Comparison of ENCODE assay signal across 8 cellular contexts in the genomic region with DNA sequence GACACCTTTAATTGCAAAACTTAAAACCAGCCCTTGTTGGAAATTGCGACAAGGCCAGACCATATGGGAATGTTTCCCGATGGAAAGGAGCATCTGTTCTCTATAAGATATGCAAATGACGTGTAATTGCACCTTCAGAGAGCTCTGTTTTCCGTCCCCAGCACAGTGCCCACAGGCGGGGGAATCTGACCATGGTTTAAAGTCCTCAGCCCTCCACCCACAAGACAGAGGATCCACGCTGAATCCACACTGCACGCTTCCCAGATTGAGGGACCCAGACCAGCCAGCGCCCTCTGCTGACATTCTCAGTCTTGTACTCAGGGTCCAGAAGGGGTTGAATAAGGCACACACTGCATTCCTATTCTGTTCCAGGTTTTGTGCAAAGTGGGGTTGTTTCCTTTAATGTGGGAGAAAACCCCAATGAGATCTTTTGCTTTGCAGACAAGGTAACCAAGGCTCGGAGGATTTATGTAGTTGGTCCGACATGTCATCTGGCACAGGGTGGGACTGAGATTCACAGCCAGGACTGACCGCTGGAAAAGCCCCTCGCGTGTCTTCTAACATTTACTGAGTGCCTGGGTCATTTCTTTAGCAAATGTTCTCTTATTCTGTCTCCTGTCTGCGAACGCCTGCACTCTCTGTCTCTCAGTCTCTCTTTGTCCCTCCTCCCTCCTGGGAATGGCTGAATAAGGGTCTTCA. TPM values are rescaled to one million over a fixed set of nuclear protein-coding genes. Genes with fewer than 3 reads are reported as not detected.
A peak's percentile ranks its signal among the peaks of the same experiment; 100 is the strongest.
DNase-seq lines count a peak whose midpoint lies in the region; ATAC-seq and TF ChIP-seq lines count a peak whose summit lies in the region.

No MANE protein-coding gene starts in this region.

- POLR2A ChIA-PET in AG04449 (lab: Yijun Ruan, JAX) (no interaction called here), OCI-LY7 (lab: Charles Lee) (no interaction called here)

- peak; percentile 87 for ATAC-seq in body of pancreas
- no peak for ATAC-seq in HG03442 (IDR thresholded peaks at IDR 0.05; ENCODE audit: unreplicated experiment)
- ATAC-seq in GM21528 (IDR thresholded peaks at IDR 0.05; ENCODE audit: low FRiP score, unreplicated experiment) = no peak

- H3K9me3 ChIP-seq in OCI-LY7 (ENCODE audit: low read length) (no peaks in the 10 kb centered on the region), body of pancreas (no peaks in the 10 kb centered on the region), iPS DF 6.9 (ENCODE audit: control insufficient read depth, insufficient read depth, low read length) (no peaks in the 10 kb centered on the region)

- H3K4me3 ChIP-seq in AG04449 (ENCODE audit: low read depth, low read length) = no peak overlapping the region
- H3K4me3 ChIP-seq in OCI-LY7 (ENCODE audit: low read depth, low read length, poor library complexity, severe bottlenecking) = no peak overlapping the region
- no peak overlapping the region for H3K4me3 ChIP-seq in body of pancreas
- no peak overlapping the region for H3K4me3 ChIP-seq in iPS DF 6.9 (ENCODE audit: low read length)

- TF ChIP-seq CTCF in AG04449 (IDR thresholded peaks at IDR 0.05; ENCODE audit: insufficient read depth, low read length, missing control alignments) (peak; percentile 77), OCI-LY7 (conservative IDR thresholded peaks at IDR 0.05; ENCODE audit: low read length) (peak; percentile 77), body of pancreas (IDR thresholded peaks at IDR 0.05) (peak in 6 of 7 experiments; percentile 40 to 66 (median 61))

- TF ChIP-seq POLR2A in body of pancreas (IDR thresholded peaks at IDR 0.05) = no peak

- no peaks in the 10 kb centered on the region for H3K4me1 ChIP-seq in OCI-LY7 (ENCODE audit: insufficient read depth, low read length, poor library complexity, severe bottlenecking)
- peaks cover 3% of the 10 kb centered on the region for H3K4me1 ChIP-seq in body of pancreas
- H3K4me1 ChIP-seq in iPS DF 6.9 (ENCODE audit: control insufficient read depth, insufficient read depth, low read length) = no peaks in the 10 kb centered on the region

- H3K9me2 ChIP-seq in OCI-LY7 (ENCODE audit: insufficient read depth, low read length) = no peaks in the 10 kb centered on the region

- H3K79me2 ChIP-seq in OCI-LY7 (ENCODE audit: insufficient read depth, low read depth, low read length) = no peaks in the 10 kb centered on the region

- no peak overlapping the region for H3K4me2 ChIP-seq in OCI-LY7 (ENCODE audit: low read length)

- no peaks in the 10 kb centered on the region for H4K20me1 ChIP-seq in OCI-LY7 (ENCODE audit: insufficient read depth, low read length)

- H3K27me3 ChIP-seq in body of pancreas = no peaks in the 10 kb centered on the region
- no peaks in the 10 kb centered on the region for H3K27me3 ChIP-seq in iPS DF 6.9 (ENCODE audit: control insufficient read depth, insufficient read depth, low read length)

- intact Hi-C loops in OCI-LY7 (cut with micrococcal nuclease; ENCODE audit: unreplicated experiment) = no loop called here
- intact Hi-C loops in body of pancreas (cut with DNase I) = loop anchor here (5.0 kb wide), 1 partner anchor 99 kb away; no protein-coding TSS in a partner anchor

- H3K36me3 ChIP-seq in OCI-LY7 (ENCODE audit: insufficient read depth, low read length) = no peaks in the 10 kb centered on the region
- no peaks in the 10 kb centered on the region for H3K36me3 ChIP-seq in body of pancreas (replicated peaks in 1 of 2; ENCODE audit: insufficient read depth in 1 of 2, low read depth in 2 of 2)
- H3K36me3 ChIP-seq in iPS DF 6.9 (ENCODE audit: control insufficient read depth, insufficient read depth, low read length) = no peaks in the 10 kb centered on the region

- 41 to 42% methylated on average over 13 to 15 of the region's 15 CpGs for whole genome bisulfite sequencing in body of pancreas, 2 donors
- no CpG with 5 or more reads among the region's 15 CpGs for WGBS in iPS DF 6.9 (ENCODE audit: insufficient coverage, insufficient read length)

- CTCF ChIA-PET in AG04449 (lab: Yijun Ruan, JAX) (interaction anchor here (0.6 to 9.2 kb wide), 27 partner anchors 7 to 535 kb away, joined by 3 to 101 read pairs (median 5); no protein-coding TSS in a partner anchor), OCI-LY7 (lab: Charles Lee; ENCODE audit: unreplicated experiment) (no interaction called here)

- H3K27ac ChIP-seq in OCI-LY7 (ENCODE audit: low read depth, low read length, poor library complexity, severe bottlenecking) (no peak overlapping the region), body of pancreas (no peak overlapping the region), iPS DF 6.9 (ENCODE audit: low read length) (no peak overlapping the region)

- H2AFZ ChIP-seq in OCI-LY7 (ENCODE audit: low read length) = no peak overlapping the region

- BruUV-seq in OCI-LY7 (replicated peaks; lab: Mats Ljungman, UMichigan) = no TSS peak

- DNase-seq in AG04449 (ENCODE audit: low read depth, low spot score) = no peak
- DNase-seq in H4 (ENCODE audit: low spot score) = peak; percentile 30
- peak; percentile 34 for DNase-seq in OCI-LY7 (ENCODE audit: low spot score)
- DNase-seq in body of pancreas = peak; percentile 67 to 77 (median 72)
- DNase-seq in iPS DF 6.9 (ENCODE audit: low read depth, low spot score) = peak; percentile 33
- DNase-seq in smooth muscle cell of the brain vasculature (ENCODE audit: low read depth, low spot score) = peak; percentile 26

RNA-seq across cellular contexts. Expression of gene KLHL25, which starts 36.8 kb away (rescaled TPM):
- 2.4 and 2.9 TPM in 2 replicates for total RNA-seq in H4 (2014; rRNA removed; shearing (Covaris generic))
- total RNA-seq in OCI-LY7 (2014; rRNA removed; shearing (Covaris generic)) = 4.5 and 7.7 TPM in 2 replicates
- total RNA-seq in OCI-LY7 (2022) (5.1 and 5.5 TPM in 2 replicates), body of pancreas (1 to 10 TPM; 1.3 to 7.6 TPM)
